16 cellular contexts compared by ENCODE assay signal in genomic region chr11:105469931-105470330, GRCh38.
DNase-seq lines count a peak whose midpoint lies in the region; ATAC-seq, FAIRE-seq and TF ChIP-seq lines count a peak whose summit lies in the region.
"Had no signal": no experiment of that assay in that cellular context is flagged by ENCODE, and none has a peak within 500 bp of the region (broad histone marks: within the 10 kb centered on the region; RNA-seq: fewer than 3 reads in every experiment).

No MANE protein-coding gene starts in this region.

- H3K56ac ChIP-seq in H1 (replicated peaks; ENCODE audit: insufficient read length, low read depth, low read length), result no peak overlapping the region

- POLR2A ChIA-PET in MCF 10A (lab: Yijun Ruan, JAX), result no interaction called here
- POLR2A ChIA-PET in PC-3 (lab: Charles Lee; ENCODE audit: unreplicated experiment), result no interaction called here
- POLR2A ChIA-PET in H1 (lab: Charles Lee; ENCODE audit: partially characterized antibody), result no interaction called here

- no peak for TF ChIP-seq EP300 in H1 (IDR thresholded peaks at IDR 0.05; ENCODE audit: borderline replicate concordance in 1 of 2, low read depth in 2 of 2, low read length in 2 of 2)

- H4K20me1 ChIP-seq in mammary epithelial cell (ENCODE audit: insufficient read depth, low read length) (no peaks in the 10 kb centered on the region), PC-3 (ENCODE audit: low read length) (no peaks in the 10 kb centered on the region), H1 (replicated peaks in 1 of 2; ENCODE audit: control insufficient read depth in 1 of 2, insufficient read depth in 2 of 2, low read length in 2 of 2) (no peaks in the 10 kb centered on the region)
- H4K20me1 ChIP-seq: BLaER1 treated with 17β-estradiol and CSF1 and Interleukin-3, amounts not matched to agents 10 nM and 100 nM had no signal

- no peak overlapping the region for H3K4me3 Mint-ChIP-seq in MCF 10A (ENCODE audit: unreplicated experiment)
- H3K4me3 Mint-ChIP-seq: CD8-positive, alpha-beta memory T cell had no signal

- ATAC-seq in PC-3, result no peak
- no peak for ATAC-seq in HG03432 (IDR thresholded peaks at IDR 0.05; ENCODE audit: unreplicated experiment)
- ATAC-seq: GM12878 had no signal

- H3K9me3 ChIP-seq in mammary epithelial cell (replicated peaks; ENCODE audit: insufficient read depth, low read length), result no peaks in the 10 kb centered on the region
- no peaks in the 10 kb centered on the region for H3K9me3 ChIP-seq in PC-3 (ENCODE audit: low read length)
- no peaks in the 10 kb centered on the region for H3K9me3 ChIP-seq in H1 (ENCODE audit: insufficient read depth in 2 of 2, low read depth in 1 of 2, low read length in 1 of 2)

- H3K18ac ChIP-seq in H1 (ENCODE audit: extremely low read depth, low read length), result no peak overlapping the region

- H3K4me3 ChIP-seq in mammary epithelial cell (replicated peaks in 1 of 3; ENCODE audit: insufficient read depth in 1 of 3, low read depth in 2 of 3, low read length in 3 of 3), result no peak overlapping the region
- no peak overlapping the region for H3K4me3 ChIP-seq in PC-3 (ENCODE audit: low read length)
- H3K4me3 ChIP-seq in H1 (ENCODE audit: extremely low read depth in 1 of 4, insufficient read depth in 2 of 4, low read depth in 3 of 4, low read length in 4 of 4), result no peak overlapping the region
- H3K4me3 ChIP-seq: BLaER1 treated with 17β-estradiol and CSF1 and Interleukin-3, amounts not matched to agents 10 nM and 100 nM; GM12878 had no signal

- H3K4me2 ChIP-seq in mammary epithelial cell (ENCODE audit: insufficient read depth, low read depth, low read length), result no peak overlapping the region
- no peak overlapping the region for H3K4me2 ChIP-seq in PC-3 (ENCODE audit: low read length)
- no peak overlapping the region for H3K4me2 ChIP-seq in H1 (ENCODE audit: insufficient read depth in 1 of 2, low read depth in 2 of 2, low read length in 2 of 2)
- H3K4me2 ChIP-seq: BLaER1 treated with 17β-estradiol and CSF1 and Interleukin-3, amounts not matched to agents 10 nM and 100 nM had no signal

- no peaks in the 10 kb centered on the region for H3K36me3 ChIP-seq in mammary epithelial cell (ENCODE audit: insufficient read depth, low read length)
- no peaks in the 10 kb centered on the region for H3K36me3 ChIP-seq in PC-3 (ENCODE audit: low read depth, low read length)
- H3K36me3 ChIP-seq in H1 (ENCODE audit: control insufficient read depth in 2 of 4, insufficient read depth in 4 of 4, low read length in 3 of 4), result no peaks in the 10 kb centered on the region
- H3K36me3 ChIP-seq: BLaER1 treated with 17β-estradiol and CSF1 and Interleukin-3, amounts not matched to agents 10 nM and 100 nM had no signal

- 100% methylated on average over 1 of the region's 1 CpG for WGBS in mammary epithelial cell (ENCODE audit: low coverage, missing lambda C conversion rate)
- WGBS in H1 (ENCODE audit: extremely low coverage in 1 of 2, insufficient coverage in 1 of 2, insufficient read length in 1 of 2, insufficient replicate concordance in 2 of 2, low coverage in 1 of 2, low lambda C conversion rate in 2 of 2, missing lambda C conversion rate in 1 of 2), 2 experiments, result 100% methylated on average over 1 of the region's 1 CpG; no CpG with 5 or more reads in 1 of the 2 experiments

- H2BK20ac ChIP-seq in H1 (ENCODE audit: low read length), result no peak overlapping the region

- H3K23ac ChIP-seq in H1 (ENCODE audit: insufficient read length), result no peak overlapping the region

- H3K4me1 ChIP-seq in mammary epithelial cell (ENCODE audit: insufficient read depth, low read length) (no peaks in the 10 kb centered on the region), PC-3 (ENCODE audit: insufficient read depth, low read length) (peaks cover 12% of the 10 kb centered on the region), H1 (replicated peaks in 1 of 4; ENCODE audit: control insufficient read depth in 3 of 4, insufficient read depth in 4 of 4, low read length in 3 of 4) (no peaks in the 10 kb centered on the region)

- H2BK15ac ChIP-seq in H1 (ENCODE audit: low read length), result no peak overlapping the region

- H3K79me2 ChIP-seq in mammary epithelial cell (ENCODE audit: insufficient read depth, low read length) (no peaks in the 10 kb centered on the region), PC-3 (ENCODE audit: low read length) (no peaks in the 10 kb centered on the region), H1 (ENCODE audit: control insufficient read depth in 1 of 2, insufficient read depth in 2 of 2, low read length in 2 of 2) (no peaks in the 10 kb centered on the region)

- H3K27me3 ChIP-seq in mammary epithelial cell (ENCODE audit: insufficient read depth, low read length) (peaks cover 3% of the 10 kb centered on the region), PC-3 (ENCODE audit: low read length) (no peaks in the 10 kb centered on the region), H1 (replicated peaks in 1 of 4; ENCODE audit: control insufficient read depth in 3 of 4, extremely low read depth in 1 of 4, insufficient read depth in 3 of 4, low read length in 3 of 4) (no peaks in the 10 kb centered on the region)
- H3K27me3 ChIP-seq: BLaER1 treated with 17β-estradiol and CSF1 and Interleukin-3, amounts not matched to agents 10 nM and 100 nM had no signal

- no peaks in the 10 kb centered on the region; the same call in 1 of the 2 replicates for H3K23me2 ChIP-seq in H1 (ENCODE audit: low read depth, low read length)

- TF ChIP-seq RAD21 in H1 (IDR thresholded peaks at IDR 0.05 in 1 of 2, conservative IDR thresholded peaks at IDR 0.05 in 1 of 2; ENCODE audit: low read depth in 2 of 2, low read length in 2 of 2), result peak; percentile 10 to 34; a peak in 3 of 4 replicates

- dilution Hi-C loops in mammary epithelial cell (cut with HindIII; ENCODE audit: low sequenced_read_pairs), result no loop called here

- no peak for FAIRE-seq in H1 (lab: Jason Lieb, UNC)
- no peak for FAIRE-seq in H54 (lab: Jason Lieb, UNC)
- FAIRE-seq: GM12878 had no signal

- H2AK5ac ChIP-seq in H1 (ENCODE audit: low read depth, low read length), result no peak overlapping the region

- no peak overlapping the region for H4K8ac ChIP-seq in H1 (ENCODE audit: extremely low read depth, insufficient read depth, low read length)

- H2BK12ac ChIP-seq in H1 (ENCODE audit: low read depth, low read length), result no peak overlapping the region

- H3K27me3 Mint-ChIP-seq in MCF 10A (ENCODE audit: insufficient read depth, unreplicated experiment), result no peaks in the 10 kb centered on the region
- H3K27me3 Mint-ChIP-seq: CD8-positive, alpha-beta memory T cell had no signal

- no peak overlapping the region for H2BK5ac ChIP-seq in H1 (ENCODE audit: low read depth, low read length)

- DNase-seq in MCF 10A (ENCODE audit: unreplicated experiment) (no peak), mammary epithelial cell (no peak), PC-3 (peak; percentile 23), H1 (ENCODE audit: low read depth in 1 of 2, low spot score in 2 of 2) (no peak), H54 (ENCODE audit: insufficient read length, low spot score) (no peak), HuH-7 (ENCODE audit: low spot score) (no peak)
- DNase-seq: 8988T; CD8-positive, alpha-beta memory T cell; COR-L47; DMS 273 treated with DMSO at 0.1 percent for 48 hours; DMS53; DND-41; EL had no signal

- in situ Hi-C loops in mammary epithelial cell (cut with MboI; ENCODE audit: low sequenced_read_pairs in 2 of 2), result no loop called here

- no peaks in the 10 kb centered on the region for H3K9me2 ChIP-seq in PC-3 (replicated peaks; ENCODE audit: low read length)

- no peak overlapping the region for H2AFZ ChIP-seq in mammary epithelial cell (ENCODE audit: low read depth, low read length)
- H2AFZ ChIP-seq in PC-3 (ENCODE audit: low read length), result no peak overlapping the region
- no peak overlapping the region for H2AFZ ChIP-seq in H1 (ENCODE audit: low read length)

- CTCF ChIA-PET in MCF 10A (lab: Yijun Ruan, JAX), result no interaction called here
- CTCF ChIA-PET in mammary epithelial cell (lab: Charles Lee; ENCODE audit: low non-redundant PET), result no interaction called here
- CTCF ChIA-PET in PC-3 (lab: Charles Lee), result no interaction called here
- CTCF ChIA-PET in H1 (lab: Charles Lee; ENCODE audit: partially characterized antibody), result interaction anchor here (0.7 to 1.9 kb wide), 2 partner anchors 20 to 391 kb away, joined by 3 to 4 read pairs; no protein-coding TSS in a partner anchor

- H3K4me1 Mint-ChIP-seq in MCF 10A (ENCODE audit: insufficient read depth, unreplicated experiment), result peaks cover 28% of the 10 kb centered on the region
- H3K4me1 Mint-ChIP-seq: CD8-positive, alpha-beta memory T cell had no signal

- BruUV-seq in MCF 10A (replicated peaks; lab: Mats Ljungman, UMichigan) (no TSS peak), mammary epithelial cell (replicated peaks; lab: Mats Ljungman, UMichigan) (no TSS peak), PC-3 (replicated peaks; lab: Mats Ljungman, UMichigan) (no TSS peak)

- peak overlapping the region; percentile 42 for H3K27ac Mint-ChIP-seq in MCF 10A (ENCODE audit: low read depth, unreplicated experiment)
- H3K27ac Mint-ChIP-seq: CD8-positive, alpha-beta memory T cell had no signal

- no peak overlapping the region for H3K27ac ChIP-seq in mammary epithelial cell (ENCODE audit: insufficient read depth, low read depth, low read length)
- H3K27ac ChIP-seq in PC-3 (ENCODE audit: low read length), result no peak overlapping the region
- H3K27ac ChIP-seq in H1 (ENCODE audit: low read depth, low read length), result no peak overlapping the region
- H3K27ac ChIP-seq: BLaER1 treated with 17β-estradiol and CSF1 and Interleukin-3, amounts not matched to agents 10 nM and 100 nM had no signal

- H3F3A ChIP-seq in PC-3 (ENCODE audit: low read length, unreplicated experiment), result no peaks in the 10 kb centered on the region

- H3K14ac ChIP-seq in H1 (ENCODE audit: insufficient read length), result no peak overlapping the region

- H2BK120ac ChIP-seq in H1 (replicated peaks; ENCODE audit: low read depth, low read length), result no peak overlapping the region

- intact Hi-C loops in MCF 10A (cut with micrococcal nuclease) (no loop called here), mammary epithelial cell (cut with micrococcal nuclease) (no loop called here), PC-3 (cut with micrococcal nuclease) (no loop called here)

- H4K91ac ChIP-seq in H1 (replicated peaks; ENCODE audit: insufficient read length, low read length), result no peak overlapping the region

- H3K9ac ChIP-seq in mammary epithelial cell (ENCODE audit: insufficient read depth, low read length) (no peak overlapping the region), PC-3 (ENCODE audit: low read length) (no peak overlapping the region), H1 (replicated peaks in 1 of 4; ENCODE audit: extremely low read depth in 1 of 4, low read depth in 3 of 4, low read length in 3 of 4) (no peak overlapping the region)
- H3K9ac ChIP-seq: BLaER1 treated with 17β-estradiol and CSF1 and Interleukin-3, amounts not matched to agents 10 nM and 100 nM had no signal

- H3K36me3 Mint-ChIP-seq in MCF 10A (ENCODE audit: insufficient read depth, unreplicated experiment), result no peaks in the 10 kb centered on the region
- H3K36me3 Mint-ChIP-seq: CD8-positive, alpha-beta memory T cell had no signal

- no peak overlapping the region for H3K4ac ChIP-seq in H1 (replicated peaks; ENCODE audit: insufficient read length, low read depth, low read length)

- TF ChIP-seq POLR2A in H1 (IDR thresholded peaks at IDR 0.05; ENCODE audit: control extremely low read depth in 1 of 2, low read depth in 2 of 2, low read length in 2 of 2) (no peak), H54 (IDR thresholded peaks at IDR 0.05; ENCODE audit: low read depth, low read length) (no peak)

- no peaks in the 10 kb centered on the region for H3K9me3 Mint-ChIP-seq in MCF 10A (ENCODE audit: unreplicated experiment)
- H3K9me3 Mint-ChIP-seq: CD8-positive, alpha-beta memory T cell had no signal

- TF ChIP-seq CTCF in MCF 10A (IDR thresholded peaks at IDR 0.05; ENCODE audit: unreplicated experiment) (no peak), mammary epithelial cell (conservative IDR thresholded peaks at IDR 0.05 in 1 of 2, IDR thresholded peaks at IDR 0.05 in 1 of 2; ENCODE audit: extremely low read depth in 1 of 2, insufficient read depth in 1 of 2, low read depth in 1 of 2, low read length in 2 of 2) (no peak), PC-3 (conservative IDR thresholded peaks at IDR 0.05; ENCODE audit: low read depth, low read length) (peak; percentile 30), H1 (IDR thresholded peaks at IDR 0.05; ENCODE audit: control extremely low read depth in 1 of 3, insufficient read depth in 1 of 3, low read depth in 1 of 3, low read length in 3 of 3) (peak in 1 of 3 experiments; percentile 14; a peak in 2 of 4 replicates)

- H4K5ac ChIP-seq in H1 (ENCODE audit: insufficient read length, low read depth, low read length), result no peak overlapping the region

- no peaks in the 10 kb centered on the region for H3K79me1 ChIP-seq in H1 (ENCODE audit: low read depth, low read length)
